Comparison of ENCODE assay signal across 15 cellular contexts in genomic region chr21:39842741-39843146, GRCh38. TPM values are rescaled to one million over a fixed set of nuclear protein-coding genes. Genes with fewer than 3 reads are reported as not detected.
"Had no signal": no experiment of that assay in that cellular context is flagged by ENCODE, and none has a peak within 500 bp of the region (broad histone marks: within the 10 kb centered on the region; RNA-seq: fewer than 3 reads in every experiment).

No MANE protein-coding gene starts in this region.

- H3K27me3 ChIP-seq: right atrium auricular region had no signal

- DNase-seq: activated CD4-positive, alpha-beta memory T cell treated with anti-CD3 and anti-CD28 coated beads for 36 hours; activated CD4-positive, alpha-beta T cell treated with anti-CD3 and anti-CD28 coated beads for 36 hours; activated effector memory CD4-positive, alpha-beta T cell treated with Interleukin-2 at 50 U/mL for 16 hours; activated T-cell treated with anti-CD3 and anti-CD28 coated beads, Interleukin-2, amount 50 U/mL, for 24 hours; hypothalamus; left ventricle myocardium superior; naive thymus-derived CD8-positive, alpha-beta T cell; nucleus accumbens; posterior cingulate gyrus; small intestine; stimulated activated CD4-positive, alpha-beta T cell treated with anti-CD3 and anti-CD28 coated beads, Interleukin-4, amount 100 ng/mL, for 4 hours; stimulated activated CD8-positive, alpha-beta memory T cell treated with anti-CD3 and anti-CD28 coated beads, Interleukin-4, amount 100 ng/mL, for 48 hours; stimulated activated naive CD8-positive, alpha-beta T cell treated with anti-CD3 and anti-CD28 coated beads, Interleukin-15, Interleukin-2, amounts not matched to agents 100 U/mL and 50 U/mL, for 24 hours; trophoblast cell had no signal

- H3K4me3 ChIP-seq: right atrium auricular region had no signal

- H3K4me1 ChIP-seq: right atrium auricular region had no signal

- H3K27ac ChIP-seq: right atrium auricular region had no signal

- H3K9me3 ChIP-seq: right atrium auricular region had no signal

- H3K36me3 ChIP-seq: right atrium auricular region had no signal

- ATAC-seq: activated CD4-positive, alpha-beta T cell treated with anti-CD3 and anti-CD28 coated beads for 36 hours; left ventricle myocardium superior; naive thymus-derived CD8-positive, alpha-beta T cell; stimulated activated naive CD8-positive, alpha-beta T cell treated with anti-CD3 and anti-CD28 coated beads, Interleukin-15, Interleukin-2, amounts not matched to agents 100 U/mL and 50 U/mL, for 24 hours had no signal

RNA-seq across cellular contexts. Expression of gene PCP4, which starts 24.5 kb away (rescaled TPM):
- total RNA-seq: activated CD4-positive, alpha-beta memory T cell treated with anti-CD3 and anti-CD28 coated beads for 36 hours; activated CD4-positive, alpha-beta T cell treated with anti-CD3 and anti-CD28 coated beads for 36 hours; naive thymus-derived CD8-positive, alpha-beta T cell had no signal
- polyA plus RNA-seq: naive thymus-derived CD8-positive, alpha-beta T cell had no signal
